28 cellular contexts compared by ENCODE assay signal in the genomic region with DNA sequence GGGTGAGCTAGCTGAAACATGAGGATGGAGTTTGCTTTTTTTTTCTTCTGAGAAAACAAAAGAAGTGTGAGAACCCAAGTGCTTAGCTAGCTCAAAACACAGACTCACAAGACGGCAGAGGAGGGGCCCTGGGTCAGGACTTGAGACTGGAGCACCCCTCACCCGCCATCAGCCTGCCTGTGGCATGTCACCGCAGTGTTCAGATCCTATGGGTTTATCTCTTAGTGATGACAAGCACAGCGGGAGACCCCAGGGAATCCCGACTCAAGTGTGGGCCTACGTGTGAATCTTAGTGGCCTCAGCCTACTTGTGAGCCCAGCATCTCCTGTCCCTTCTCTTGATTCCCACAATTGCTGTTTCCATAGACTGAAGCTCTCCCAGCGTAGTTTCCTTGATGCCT.
"Had no signal": no experiment of that assay in that cellular context is flagged by ENCODE, and none has a peak within 500 bp of the region (broad histone marks: within the 10 kb centered on the region; RNA-seq: fewer than 3 reads in every experiment).

No MANE protein-coding gene starts in this region.

- H3K4me3 ChIP-seq: cardiac muscle cell, MG63, SJCRH30, SK-N-MC had no signal

- H3K4me1 ChIP-seq: SJCRH30 had no signal

- DNase-seq: activated CD4-positive, alpha-beta T cell treated with anti-CD3 and anti-CD28 coated beads, Interleukin-2, amount 10 ng/mL, durations not matched to agents 24 days and 14 days; activated CD4-positive, alpha-beta T cell treated with anti-CD3 and anti-CD28 coated beads, Interleukin-2, amount 50 U/mL, for 4 hours; activated CD8-positive, alpha-beta T cell treated with anti-CD3 and anti-CD28 coated beads for 36 hours; activated effector memory CD4-positive, alpha-beta T cell treated with anti-CD3 and anti-CD28 coated beads, Interleukin-2, amount 50 U/mL, for 16 hours; activated naive CD4-positive, alpha-beta T cell; activated naive CD4-positive, alpha-beta T cell treated with anti-CD3 and anti-CD28 coated beads, Interleukin-2, amount 50 U/mL, for 16 hours; activated naive CD8-positive, alpha-beta T cell treated with anti-CD3 and anti-CD28 coated beads for 36 hours; activated T-cell treated with anti-CD3 and anti-CD28 coated beads, Interleukin-2, amount 50 U/mL, for 1 hour; activated T-cell treated with anti-CD3 and anti-CD28 coated beads, Interleukin-2, amount 50 U/mL, for 72 hours; amniotic stem cell; aorta; brain microvascular endothelial cell; Kasumi-1; KG1; MG63; NCI-H1048; NCI-H1436; NCI-H1694 treated with DMSO at 0.1 percent for 48 hours; NCI-H2171 treated with DMSO at 0.1 percent for 48 hours; NCI-H2227 treated with DMSO at 0.1 percent for 48 hours; NCI-H446; NCI-H510A treated with DMSO at 0.1 percent for 48 hours; NCI-H774; SHP77; SJCRH30 had no signal

- ATAC-seq: activated CD8-positive, alpha-beta T cell treated with anti-CD3 and anti-CD28 coated beads for 36 hours; activated T-cell treated with anti-CD3 and anti-CD28 coated beads, Interleukin-2, amount 50 U/mL, for 72 hours; activated T-helper 17 cell treated with anti-CD3 and anti-CD28 coated beads, Interleukin-2, amount 50 U/mL, for 72 hours had no signal

- H3K27me3 ChIP-seq: brain microvascular endothelial cell, cardiac muscle cell, MG63 had no signal

- H3K36me3 ChIP-seq: brain microvascular endothelial cell, cardiac muscle cell, MG63, SJCRH30 had no signal

- H3K27ac ChIP-seq: brain microvascular endothelial cell, cardiac muscle cell, SJCRH30, SK-N-MC had no signal

- H3K9me3 ChIP-seq: MG63, SJCRH30 had no signal
